29 cellular contexts compared by ENCODE assay signal in the genomic region with DNA sequence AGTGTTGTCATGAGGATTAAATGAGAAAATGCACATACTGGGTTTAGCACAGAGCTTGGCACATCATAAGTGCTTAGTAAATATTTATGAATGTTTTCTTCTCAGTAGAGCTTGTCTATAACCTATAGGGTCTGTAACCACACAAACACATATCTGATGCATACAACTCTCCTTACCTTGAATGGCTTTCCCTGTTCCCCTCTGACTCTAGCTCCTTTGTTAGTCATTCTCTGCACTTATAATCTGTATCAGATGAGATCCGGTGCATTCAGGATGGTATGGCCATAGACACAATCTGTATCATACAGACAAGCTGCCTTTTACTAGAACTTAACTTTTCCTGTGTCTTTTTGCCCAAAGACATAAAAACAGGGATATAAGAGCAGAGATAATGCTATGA.
"Had no signal": no experiment of that assay in that cellular context is flagged by ENCODE, and none has a peak within 500 bp of the region (broad histone marks: within the 10 kb centered on the region; RNA-seq: fewer than 3 reads in every experiment).

No MANE protein-coding gene starts in this region.

- H3K4me3 ChIP-seq: coronary artery, esophagus squamous epithelium, gastroesophageal sphincter, heart right ventricle had no signal

- H3K9me3 ChIP-seq: esophagus squamous epithelium, gastroesophageal sphincter, heart right ventricle had no signal

- H3K36me3 Mint-ChIP-seq: activated CD4-positive, alpha-beta memory T cell treated with anti-CD3 and anti-CD28 coated beads for 36 hours; activated CD8-positive, alpha-beta memory T cell treated with anti-CD3 and anti-CD28 coated beads, Interleukin-2, amount 10 ng/mL, durations not matched to agents 7 days and 5 days; activated naive CD4-positive, alpha-beta T cell treated with anti-CD3 and anti-CD28 coated beads, Interleukin-2, amount 10 ng/mL, durations not matched to agents 7 days and 5 days; activated naive CD8-positive, alpha-beta T cell had no signal

- ATAC-seq: activated CD4-positive, alpha-beta T cell treated with anti-CD3 and anti-CD28 coated beads for 36 hours; activated CD8-positive, alpha-beta memory T cell treated with anti-CD3 and anti-CD28 coated beads, Interleukin-2, amount 10 ng/mL, durations not matched to agents 7 days and 5 days; activated CD8-positive, alpha-beta T cell treated with anti-CD3 and anti-CD28 coated beads, Interleukin-2, amount 10 ng/mL, durations not matched to agents 7 days and 5 days; effector memory CD8-positive, alpha-beta T cell; gastroesophageal sphincter had no signal

- H3K36me3 ChIP-seq: brain microvascular endothelial cell, esophagus squamous epithelium, gastroesophageal sphincter, heart right ventricle had no signal

- H3K27me3 ChIP-seq: brain microvascular endothelial cell, esophagus squamous epithelium, gastroesophageal sphincter, heart right ventricle had no signal

- DNase-seq: activated CD4-positive, alpha-beta memory T cell treated with anti-CD3 and anti-CD28 coated beads for 36 hours; activated CD4-positive, alpha-beta T cell treated with anti-CD3 and anti-CD28 coated beads for 36 hours; activated CD4-positive, alpha-beta T cell treated with anti-CD3 and anti-CD28 coated beads, Interleukin-2, amount 10 ng/mL, durations not matched to agents 24 days and 14 days; activated CD4-positive, CD25-positive, alpha-beta regulatory T cell; activated CD4-positive, CD25-positive, alpha-beta regulatory T cell treated with anti-CD3 and anti-CD28 coated beads, Interleukin-2, amount 50 U/mL, for 72 hours; activated CD8-positive, alpha-beta memory T cell treated with anti-CD3 and anti-CD28 coated beads, Interleukin-2, amount 10 ng/mL, durations not matched to agents 7 days and 5 days; activated CD8-positive, alpha-beta memory T cell treated with anti-CD3 and anti-CD28 coated beads, Interleukin-2, amount 50 U/mL, for 4 hours; activated CD8-positive, alpha-beta T cell treated with anti-CD3 and anti-CD28 coated beads, Interleukin-2, amount 10 ng/mL, durations not matched to agents 7 days and 5 days; activated effector memory CD4-positive, alpha-beta T cell treated with anti-CD3 and anti-CD28 coated beads, Interleukin-2, amount 50 U/mL, for 16 hours; activated naive CD4-positive, alpha-beta T cell treated with anti-CD3 and anti-CD28 coated beads, Interleukin-2, amount 10 ng/mL, durations not matched to agents 7 days and 5 days; activated T-cell treated with anti-CD3 and anti-CD28 coated beads, Interleukin-2, amount 50 U/mL, for 1 hour; activated T-cell treated with anti-CD3 and anti-CD28 coated beads, Interleukin-2, amount 50 U/mL, for 48 hours; amniotic stem cell; anterior cingulate cortex; brain microvascular endothelial cell; dermis blood vessel endothelial cell; effector CD4-positive, alpha-beta T cell; effector memory CD8-positive, alpha-beta T cell; esophagus squamous epithelium; foreskin melanocyte; heart right ventricle; T-helper 1 cell had no signal

- H3K4me1 Mint-ChIP-seq: central memory CD8-positive, alpha-beta T cell had no signal

- H3K4me3 Mint-ChIP-seq: activated CD4-positive, alpha-beta memory T cell treated with anti-CD3 and anti-CD28 coated beads for 36 hours; activated CD4-positive, alpha-beta T cell treated with anti-CD3 and anti-CD28 coated beads for 36 hours; activated CD4-positive, alpha-beta T cell treated with anti-CD3 and anti-CD28 coated beads, Interleukin-2, amount 10 ng/mL, durations not matched to agents 24 days and 14 days; activated CD8-positive, alpha-beta memory T cell treated with anti-CD3 and anti-CD28 coated beads, Interleukin-2, amount 10 ng/mL, durations not matched to agents 7 days and 5 days; activated CD8-positive, alpha-beta T cell treated with anti-CD3 and anti-CD28 coated beads, Interleukin-2, amount 10 ng/mL, durations not matched to agents 7 days and 5 days; activated naive CD4-positive, alpha-beta T cell treated with anti-CD3 and anti-CD28 coated beads, Interleukin-2, amount 10 ng/mL, durations not matched to agents 7 days and 5 days; activated naive CD8-positive, alpha-beta T cell; activated T-helper 1 cell treated with anti-CD3 and anti-CD28 coated beads, Interleukin-12 subunit alpha, Interleukin-12 subunit beta, Interleukin-2, Interleukin-4 antibody, amounts not matched to agents 30 ng/mL and 10 ng/mL and 1 ng/mL, durations not matched to agents 14 hours and 24 hours and 36 hours; central memory CD8-positive, alpha-beta T cell; effector memory CD8-positive, alpha-beta T cell had no signal

- H3K27me3 Mint-ChIP-seq: activated CD4-positive, alpha-beta memory T cell treated with anti-CD3 and anti-CD28 coated beads for 36 hours; activated CD4-positive, alpha-beta T cell treated with anti-CD3 and anti-CD28 coated beads for 36 hours; activated CD4-positive, alpha-beta T cell treated with anti-CD3 and anti-CD28 coated beads, Interleukin-2, amount 10 ng/mL, durations not matched to agents 24 days and 14 days; activated naive CD4-positive, alpha-beta T cell treated with anti-CD3 and anti-CD28 coated beads, Interleukin-2, amount 10 ng/mL, durations not matched to agents 7 days and 5 days; activated naive CD8-positive, alpha-beta T cell had no signal

- H3K9me3 Mint-ChIP-seq: activated CD4-positive, alpha-beta memory T cell treated with anti-CD3 and anti-CD28 coated beads for 36 hours; activated naive CD4-positive, alpha-beta T cell treated with anti-CD3 and anti-CD28 coated beads, Interleukin-2, amount 10 ng/mL, durations not matched to agents 7 days and 5 days; activated T-helper 1 cell treated with anti-CD3 and anti-CD28 coated beads, Interleukin-12 subunit alpha, Interleukin-12 subunit beta, Interleukin-2, Interleukin-4 antibody, amounts not matched to agents 30 ng/mL and 10 ng/mL and 1 ng/mL, durations not matched to agents 14 hours and 24 hours and 36 hours; activated T-helper 2 cell treated with anti-CD3 and anti-CD28 coated beads, Interferon-gamma antibody, Interleukin-2, Interleukin-4, amounts not matched to agents 10 μg/mL and 5 μg/mL and 100 μg/mL, durations not matched to agents 14 hours and 24 hours and 36 hours; central memory CD8-positive, alpha-beta T cell; effector memory CD8-positive, alpha-beta T cell had no signal

- H3K27ac ChIP-seq: brain microvascular endothelial cell, coronary artery, epithelial cell of prostate, esophagus squamous epithelium, heart right ventricle had no signal

- H3K27ac Mint-ChIP-seq: activated CD4-positive, alpha-beta memory T cell treated with anti-CD3 and anti-CD28 coated beads for 36 hours; activated CD4-positive, alpha-beta T cell treated with anti-CD3 and anti-CD28 coated beads for 36 hours; activated CD4-positive, alpha-beta T cell treated with anti-CD3 and anti-CD28 coated beads, Interleukin-2, amount 10 ng/mL, durations not matched to agents 24 days and 14 days; activated CD8-positive, alpha-beta memory T cell treated with anti-CD3 and anti-CD28 coated beads, Interleukin-2, amount 10 ng/mL, durations not matched to agents 7 days and 5 days; activated CD8-positive, alpha-beta T cell treated with anti-CD3 and anti-CD28 coated beads, Interleukin-2, amount 10 ng/mL, durations not matched to agents 7 days and 5 days; activated naive CD4-positive, alpha-beta T cell treated with anti-CD3 and anti-CD28 coated beads, Interleukin-2, amount 10 ng/mL, durations not matched to agents 7 days and 5 days; activated naive CD8-positive, alpha-beta T cell; activated T-helper 1 cell treated with anti-CD3 and anti-CD28 coated beads, Interleukin-12 subunit alpha, Interleukin-12 subunit beta, Interleukin-2, Interleukin-4 antibody, amounts not matched to agents 30 ng/mL and 10 ng/mL and 1 ng/mL, durations not matched to agents 14 hours and 24 hours and 36 hours; activated T-helper 2 cell treated with anti-CD3 and anti-CD28 coated beads, Interferon-gamma antibody, Interleukin-2, Interleukin-4, amounts not matched to agents 10 μg/mL and 5 μg/mL and 100 μg/mL, durations not matched to agents 14 hours and 24 hours and 36 hours; effector memory CD8-positive, alpha-beta T cell had no signal
